Comparison of ENCODE assay signal across 15 cellular contexts in the genomic region with DNA sequence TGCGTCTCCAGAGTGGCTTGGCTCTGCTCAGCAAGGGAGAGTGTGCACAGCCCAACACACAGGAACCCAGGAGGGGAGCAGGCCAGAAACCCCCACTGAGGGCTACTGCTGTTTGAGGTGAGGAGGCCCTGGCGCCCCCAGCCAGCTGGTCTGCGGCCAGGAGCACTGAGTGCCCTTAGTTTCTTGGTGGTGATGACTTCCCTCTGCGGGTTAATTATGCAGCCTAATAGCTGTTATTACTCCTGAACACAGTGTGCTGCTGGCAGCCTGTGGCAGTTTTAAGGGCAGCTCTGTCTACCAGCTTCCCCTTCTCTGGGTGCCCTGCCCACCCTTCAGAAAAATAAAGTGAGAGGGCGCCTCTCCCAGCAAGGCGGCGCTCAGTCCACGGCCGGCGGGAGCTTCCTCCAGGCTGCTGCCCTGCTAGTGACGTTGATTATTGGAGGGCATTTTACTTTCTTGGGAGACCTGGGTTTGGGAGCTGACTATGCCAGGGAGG. TPM values are rescaled to one million over a fixed set of nuclear protein-coding genes. Genes with fewer than 3 reads are reported as not detected.
DNase-seq lines count a peak whose midpoint lies in the region; ATAC-seq and TF ChIP-seq lines count a peak whose summit lies in the region.
"Had no signal": no experiment of that assay in that cellular context is flagged by ENCODE, and none has a peak within 500 bp of the region (broad histone marks: within the 10 kb centered on the region; RNA-seq: fewer than 3 reads in every experiment).

No MANE protein-coding gene starts in this region.

- intact Hi-C loops in esophagus squamous epithelium (cut with DNase I) = no loop called here

- no peaks in the 10 kb centered on the region for H3K9me3 Mint-ChIP-seq in nephron progenitor cell
- H3K9me3 Mint-ChIP-seq in immature natural killer cell = peaks cover 0 to 3% (median 0%) of the 10 kb centered on the region in 6 donors

- H3K27me3 ChIP-seq in esophagus squamous epithelium = peaks cover 0 to 34% (median 0%) of the 10 kb centered on the region in 4 donors
- H3K27me3 ChIP-seq in neutrophil = no peaks in the 10 kb centered on the region
- H3K27me3 ChIP-seq: BE2C, cardiac muscle cell had no signal

- H3K36me3 ChIP-seq in esophagus squamous epithelium = no peaks in the 10 kb centered on the region
- H3K36me3 ChIP-seq in neutrophil = no peaks in the 10 kb centered on the region
- H3K36me3 ChIP-seq: BE2C, cardiac muscle cell, thoracic aorta had no signal

- H3K27ac Mint-ChIP-seq in nephron progenitor cell (no peak overlapping the region), immature natural killer cell (no peak overlapping the region)

- peaks cover 71% of the 10 kb centered on the region for H3K4me1 Mint-ChIP-seq in nephron progenitor cell
- no peaks in the 10 kb centered on the region for H3K4me1 Mint-ChIP-seq in immature natural killer cell

- no peak overlapping the region for H3K4me3 ChIP-seq in esophagus squamous epithelium
- H3K4me3 ChIP-seq in neutrophil (ENCODE audit: low read depth in 1 of 2, low read length in 1 of 2) = peak overlapping the region in 1 of 2 experiments; percentile 25
- H3K4me3 ChIP-seq: cardiac muscle cell, thoracic aorta had no signal

- H3K9me3 ChIP-seq in esophagus squamous epithelium (no peaks in the 10 kb centered on the region), neutrophil (no peaks in the 10 kb centered on the region)
- H3K9me3 ChIP-seq: BE2C, thoracic aorta had no signal

- 63 to 100% methylated on average over 1 of the region's 11 CpGs for WGBS in esophagus squamous epithelium, 2 donors

- H3K27me3 Mint-ChIP-seq in nephron progenitor cell (ENCODE audit: low read depth, poor library complexity) = peaks cover 14% of the 10 kb centered on the region
- H3K27me3 Mint-ChIP-seq in immature natural killer cell (ENCODE audit: low read depth in 3 of 3) = peaks cover under 1 to 7% (median 5%) of the 10 kb centered on the region in 3 donors

- TF ChIP-seq POLR2A in esophagus squamous epithelium (IDR thresholded peaks at IDR 0.05) = no peak

- H3K4me3 Mint-ChIP-seq in nephron progenitor cell = no peak overlapping the region
- no peak overlapping the region for H3K4me3 Mint-ChIP-seq in immature natural killer cell

- H3K4me1 ChIP-seq in esophagus squamous epithelium (peaks cover 0 to 46% (median 12%) of the 10 kb centered on the region in 3 donors), neutrophil (ENCODE audit: control insufficient read depth in 1 of 2, insufficient read depth in 1 of 2, low read depth in 1 of 2, low read length in 1 of 2) (peaks cover 59 to 61% of the 10 kb centered on the region in 2 experiments)
- H3K4me1 ChIP-seq: BE2C, parathyroid adenoma had no signal

- DNase-seq in NCI-H2081 (lab: John Stamatoyannopoulos, UW) (peak; percentile 80 to 93), esophagus squamous epithelium (lab: John Stamatoyannopoulos, UW) (no peak), AG08395 (ENCODE audit: low spot score) (no peak), nephron progenitor cell (no peak), immature natural killer cell (no peak)
- DNase-seq: BE2C, NCI-H187, SIG-M5 had no signal

- TF ChIP-seq CTCF in C4-2B (conservative IDR thresholded peaks at IDR 0.05) = no peak
- TF ChIP-seq CTCF in esophagus squamous epithelium (IDR thresholded peaks at IDR 0.05) = no peak
- peak; percentile 57 for TF ChIP-seq CTCF in neutrophil (IDR thresholded peaks at IDR 0.05)
- TF ChIP-seq CTCF in nephron progenitor cell (IDR thresholded peaks at IDR 0.05) = no peak

- H3K27ac ChIP-seq in C4-2B (peak overlapping the region; percentile 68), esophagus squamous epithelium (peak overlapping the region; percentile 45 to 83 (median 74)), neutrophil (peak overlapping the region; percentile 60)
- H3K27ac ChIP-seq: parathyroid adenoma, thoracic aorta had no signal

- ATAC-seq in GM21515 (IDR thresholded peaks at IDR 0.05; ENCODE audit: unreplicated experiment) = no peak
- ATAC-seq: activated CD4-positive, CD25-positive, alpha-beta regulatory T cell treated with anti-CD3 and anti-CD28 coated beads, Interleukin-2, amount 50 U/mL, for 24 hours had no signal

- no peaks in the 10 kb centered on the region for H3K36me3 Mint-ChIP-seq in nephron progenitor cell (ENCODE audit: low read depth)
- no peaks in the 10 kb centered on the region for H3K36me3 Mint-ChIP-seq in immature natural killer cell

RNA-seq across cellular contexts. Expression of gene GADD45G, which starts 19.2 kb away (rescaled TPM):
- total RNA-seq in esophagus squamous epithelium = 10 to 100 TPM in 2 of 4 donors, 1 to 10 TPM in 2; 1.8 to 18.7 (median 8.5) TPM
- 1 to 10 TPM in 2 of 3 donors, not detected in 1; 1.6 to 2.3 TPM for polyA plus RNA-seq in immature natural killer cell

Comparison
In these comparisons a context has a peak if more than half of its experiments do, and no peak if none do; other contexts are left out.
1. DNase-seq: peak in NCI-H2081 (2 of 2); none in esophagus squamous epithelium (single experiment), AG08395 (single experiment), nephron progenitor cell (single experiment) and immature natural killer cell (0 of 3).
2. Peak in every context shown above with its lines, with median percentiles within 50 percentile points of each other: H3K27ac ChIP-seq.